ENCODE assay signal across 20 cellular contexts in the genomic region with DNA sequence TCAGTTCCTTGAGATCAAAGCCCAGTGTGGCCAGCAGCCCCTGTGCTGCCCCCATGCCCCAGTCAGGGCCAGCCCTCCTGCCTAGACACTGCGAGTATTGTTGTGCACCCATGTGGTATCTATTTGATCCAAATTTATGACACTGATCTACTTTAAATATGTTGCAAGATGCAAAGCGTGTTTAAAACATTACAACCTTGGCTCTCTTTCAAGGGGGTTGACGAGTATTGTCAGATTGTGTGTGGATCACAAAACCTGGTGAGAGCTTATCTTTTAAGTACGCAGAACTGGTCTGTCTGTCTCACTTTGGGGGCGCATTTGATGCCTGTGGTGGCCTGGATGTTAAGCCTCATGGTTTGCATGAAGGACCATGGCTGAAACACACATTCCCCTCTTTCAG.
"Had no signal": no experiment of that assay in that cellular context is flagged by ENCODE, and none has a peak within 500 bp of the region (broad histone marks: within the 10 kb centered on the region; RNA-seq: fewer than 3 reads in every experiment).

No MANE protein-coding gene starts in this region.

- H3K9me3 Mint-ChIP-seq: activated naive CD8-positive, alpha-beta T cell treated with anti-CD3 and anti-CD28 coated beads for 36 hours; central memory CD8-positive, alpha-beta T cell; effector memory CD8-positive, alpha-beta T cell; naive thymus-derived CD8-positive, alpha-beta T cell; neural progenitor cell had no signal

- H3K4me3 Mint-ChIP-seq: activated naive CD8-positive, alpha-beta T cell treated with anti-CD3 and anti-CD28 coated beads for 36 hours; central memory CD8-positive, alpha-beta T cell; effector memory CD8-positive, alpha-beta T cell; naive thymus-derived CD8-positive, alpha-beta T cell; neural progenitor cell had no signal

- H3K36me3 ChIP-seq: breast epithelium, colonic mucosa, esophagus muscularis mucosa, lower lobe of right lung, neural progenitor cell, right atrium auricular region, transverse colon, uterus had no signal

- H3K27me3 Mint-ChIP-seq: activated naive CD8-positive, alpha-beta T cell treated with anti-CD3 and anti-CD28 coated beads for 36 hours had no signal

- DNase-seq: activated naive CD4-positive, alpha-beta T cell; activated naive CD8-positive, alpha-beta T cell treated with anti-CD3 and anti-CD28 coated beads for 36 hours; activated T-cell treated with anti-CD3 and anti-CD28 coated beads, Interleukin-2, amount 50 U/mL, for 1 hour; colonic mucosa; dorsolateral prefrontal cortex; effector memory CD8-positive, alpha-beta T cell; left colon; lower lobe of right lung; naive thymus-derived CD8-positive, alpha-beta T cell; stimulated activated CD4-positive, alpha-beta T cell treated with anti-CD3 and anti-CD28 coated beads, Interleukin-12 subunit alpha, Interleukin-12 subunit beta, amount 100 ng/mL, for 4 hours; stimulated activated CD4-positive, alpha-beta T cell treated with anti-CD3 and anti-CD28 coated beads, Interleukin-4, amount 100 ng/mL, for 4 hours; stimulated activated naive CD8-positive, alpha-beta T cell treated with anti-CD3 and anti-CD28 coated beads, Interleukin-15, Interleukin-2, amounts not matched to agents 100 U/mL and 50 U/mL, for 24 hours; transverse colon; uterus had no signal

- H3K4me3 ChIP-seq: breast epithelium, colonic mucosa, dorsolateral prefrontal cortex, esophagus muscularis mucosa, lower lobe of right lung, neural progenitor cell, right atrium auricular region, transverse colon, uterus had no signal

- H3K36me3 Mint-ChIP-seq: activated naive CD8-positive, alpha-beta T cell treated with anti-CD3 and anti-CD28 coated beads for 36 hours; naive thymus-derived CD8-positive, alpha-beta T cell; neural progenitor cell had no signal

- H3K27ac ChIP-seq: colonic mucosa, lower lobe of right lung, neural progenitor cell, right atrium auricular region had no signal

- H3K4me1 Mint-ChIP-seq: activated naive CD8-positive, alpha-beta T cell treated with anti-CD3 and anti-CD28 coated beads for 36 hours; central memory CD8-positive, alpha-beta T cell; naive thymus-derived CD8-positive, alpha-beta T cell had no signal

- H3K27me3 ChIP-seq: breast epithelium, colonic mucosa, esophagus muscularis mucosa, neural progenitor cell, right atrium auricular region, transverse colon, uterus had no signal

- H3K27ac Mint-ChIP-seq: activated naive CD8-positive, alpha-beta T cell treated with anti-CD3 and anti-CD28 coated beads for 36 hours; effector memory CD8-positive, alpha-beta T cell; naive thymus-derived CD8-positive, alpha-beta T cell; neural progenitor cell; progenitor cell of endocrine pancreas had no signal

- H3K9me3 ChIP-seq: breast epithelium, colonic mucosa, esophagus muscularis mucosa, lower lobe of right lung, right atrium auricular region, transverse colon, uterus had no signal

- ATAC-seq: effector memory CD8-positive, alpha-beta T cell; left colon; lower lobe of right lung; naive thymus-derived CD8-positive, alpha-beta T cell; stimulated activated naive CD8-positive, alpha-beta T cell treated with anti-CD3 and anti-CD28 coated beads, Interleukin-15, Interleukin-2, amounts not matched to agents 100 U/mL and 50 U/mL, for 24 hours had no signal
